Comparison of ENCODE assay signal across 10 cellular contexts in genomic region chr11:75495749-75496641, GRCh38. TPM values are rescaled to one million over a fixed set of nuclear protein-coding genes. Genes with fewer than 3 reads are reported as not detected.
DNase-seq lines count a peak whose midpoint lies in the region; ATAC-seq and TF ChIP-seq lines count a peak whose summit lies in the region.
"Had no signal": no experiment of that assay in that cellular context is flagged by ENCODE, and none has a peak within 500 bp of the region (broad histone marks: within the 10 kb centered on the region; RNA-seq: fewer than 3 reads in every experiment).

No MANE protein-coding gene starts in this region.

- no peaks in the 10 kb centered on the region for H3K9me3 Mint-ChIP-seq in T-cell

- TF ChIP-seq POLR2A in lower leg skin (IDR thresholded peaks at IDR 0.05): no peak

- POLR2A ChIA-PET in T-cell (lab: Charles Lee): no interaction called here

- intact Hi-C loops in lower leg skin (cut with DNase I; ENCODE audit: low total_unique reads): no loop called here

- TF ChIP-seq CTCF in lower leg skin (IDR thresholded peaks at IDR 0.05): no peak

- no peaks in the 10 kb centered on the region for H3K27me3 Mint-ChIP-seq in T-cell

- CTCF ChIA-PET in T-cell (lab: Charles Lee): no interaction called here

- H3K27ac Mint-ChIP-seq in T-cell: peak overlapping the region; percentile 52 to 69

- DNase-seq in 8988T: peak; percentile 66
- DNase-seq in HT1080 (ENCODE audit: low read depth): peak; percentile 29
- DNase-seq in T-cell: no peak
- peak; percentile 41 for DNase-seq in iPS DF 4.7 (ENCODE audit: extremely low read depth, low spot score)
- no peak for DNase-seq in T-helper 1 cell
- no peak for DNase-seq in lower leg skin (ENCODE audit: low spot score in 2 of 2)
- DNase-seq: RPMI8226; stimulated activated naive CD4-positive, alpha-beta T cell had no signal

- peaks cover 15 to 37% (median 30%) of the 10 kb centered on the region in 3 donors for H3K4me1 Mint-ChIP-seq in T-cell

- H3K4me3 ChIP-seq in lower leg skin (ENCODE audit: low read depth, poor library complexity, severe bottlenecking): no peak overlapping the region

- ATAC-seq in T-cell (replicated peaks in 1 of 4) (no peak), GM19035 (IDR thresholded peaks at IDR 0.05; ENCODE audit: unreplicated experiment) (no peak), HG03025 (IDR thresholded peaks at IDR 0.05; ENCODE audit: low FRiP score, unreplicated experiment) (no peak)

- H3K36me3 Mint-ChIP-seq in T-cell: no peaks in the 10 kb centered on the region

- 79 to 85% methylated on average over 6 of the region's 6 CpGs for WGBS in lower leg skin, 2 donors

- H3K4me3 Mint-ChIP-seq in T-cell: no peak overlapping the region

RNA-seq across cellular contexts. Expression of gene GDPD5, which starts 29.7 kb away (rescaled TPM):
- 47.3 and 53.2 TPM in 2 replicates for total RNA-seq in HT1080 (2014; rRNA removed; shearing (Covaris generic))
- 26.4 and 30.4 TPM in 2 replicates for polyA plus RNA-seq in HT1080 (2015; cell fraction: cytosol; rRNA removed)
- polyA plus RNA-seq in HT1080 (2015; cell fraction: nucleus; rRNA removed): 64.1 and 87.2 TPM in 2 replicates
- total RNA-seq in T-cell (10 to 100 TPM; 31.4 to 81.3 (median 70.9) TPM), lower leg skin (1 to 10 TPM; 3.9 to 8.5 (median 5.2) TPM)

Comparison
In these comparisons a context has a peak if more than half of its experiments do, and no peak if none do; other contexts are left out.
1. DNase-seq: peak in 8988T (single experiment), HT1080 (single experiment) and iPS DF 4.7 (single experiment); none in T-cell (0 of 34), T-helper 1 cell (0 of 5) and lower leg skin (0 of 2).